31 cellular contexts compared by ENCODE assay signal in genomic region chr13:24651718-24652345, GRCh38. TPM values are rescaled to one million over a fixed set of nuclear protein-coding genes. Genes with fewer than 3 reads are reported as not detected.
DNase-seq lines count a peak whose midpoint lies in the region; ATAC-seq and TF ChIP-seq lines count a peak whose summit lies in the region.
"Had no signal": no experiment of that assay in that cellular context is flagged by ENCODE, and none has a peak within 500 bp of the region (broad histone marks: within the 10 kb centered on the region; RNA-seq: fewer than 3 reads in every experiment).

No MANE protein-coding gene starts in this region.

- H3K27me3 ChIP-seq in PC-9 (ENCODE audit: insufficient read depth, low read depth): no peaks in the 10 kb centered on the region
- H3K27me3 ChIP-seq: adrenal gland, BLaER1, body of pancreas, upper lobe of left lung had no signal

- CTCF ChIA-PET in PC-9 (lab: Charles Lee): no interaction called here

- BruUV-seq in PC-9 (replicated peaks; lab: Mats Ljungman, UMichigan): no TSS peak

- no peak overlapping the region for H3K4me3 ChIP-seq in PC-9
- H3K4me3 ChIP-seq: adrenal gland, BLaER1, body of pancreas, upper lobe of left lung had no signal

- TF ChIP-seq CTCF in PC-9 (conservative IDR thresholded peaks at IDR 0.05): no peak

- no peaks in the 10 kb centered on the region for H3K79me2 ChIP-seq in PC-9 (ENCODE audit: low read depth)

- peak overlapping the region; percentile 58 for H3K4me2 ChIP-seq in PC-9
- H3K4me2 ChIP-seq: BLaER1 had no signal

- H3F3A ChIP-seq in PC-9 (ENCODE audit: insufficient read depth, low read depth): no peaks in the 10 kb centered on the region

- H3K9me3 ChIP-seq in PC-9 (ENCODE audit: insufficient read depth, low read depth): no peaks in the 10 kb centered on the region
- H3K9me3 ChIP-seq: adrenal gland, BLaER1, body of pancreas, upper lobe of left lung had no signal

- ATAC-seq in GM19023 (IDR thresholded peaks at IDR 0.05; ENCODE audit: unreplicated experiment) (no peak), left ventricle myocardium superior (no peak)
- ATAC-seq: body of pancreas, left cardiac atrium, WTC11 had no signal

- H2AFZ ChIP-seq in PC-9: peak overlapping the region; percentile 68; the same call in 1 of the 2 replicates

- no peaks in the 10 kb centered on the region for H3K9me2 ChIP-seq in PC-9 (ENCODE audit: insufficient read depth)

- no peaks in the 10 kb centered on the region for H4K20me1 ChIP-seq in PC-9 (ENCODE audit: insufficient read depth)
- H4K20me1 ChIP-seq: BLaER1 had no signal

- peaks cover 29% of the 10 kb centered on the region for H3K4me1 ChIP-seq in PC-9 (replicated peaks; ENCODE audit: insufficient read depth)
- H3K4me1 ChIP-seq: adrenal gland, BLaER1 had no signal

- no peaks in the 10 kb centered on the region for H3K36me3 ChIP-seq in PC-9 (ENCODE audit: low read depth)
- H3K36me3 ChIP-seq: adrenal gland, BLaER1, upper lobe of left lung had no signal

- intact Hi-C loops in PC-9 (cut with micrococcal nuclease; ENCODE audit: unreplicated experiment) (no loop called here), posterior vena cava (cut with DNase I) (no loop called here), left ventricle myocardium superior (cut with micrococcal nuclease) (no loop called here)

- peak overlapping the region; percentile 48 for H3K27ac ChIP-seq in PC-9
- H3K27ac ChIP-seq: adrenal gland, BLaER1, body of pancreas, upper lobe of left lung had no signal

- POLR2A ChIA-PET in PC-9 (lab: Charles Lee; ENCODE audit: unreplicated experiment): no interaction called here

- DNase-seq in ELF-1 (ENCODE audit: low read depth, low spot score): peak; percentile 67
- peak; percentile 50 to 91 for DNase-seq in PC-9
- DNase-seq in kidney tubule cell (ENCODE audit: low spot score): peak; percentile 51
- peak; percentile 67 for DNase-seq in posterior vena cava (ENCODE audit: low spot score)
- DNase-seq in left ventricle myocardium superior: no peak
- no peak for DNase-seq in SW 1271 (lab: John Stamatoyannopoulos, UW)
- DNase-seq in activated CD4-positive, CD25-positive, alpha-beta regulatory T cell (lab: John Stamatoyannopoulos, UW): no peak
- DNase-seq: ACHN; activated naive CD4-positive, alpha-beta T cell treated with anti-CD3 and anti-CD28 coated beads for 36 hours; adrenal gland; body of pancreas; COR-L47; DMS79; GF-D8; HCEC 1CT; left cardiac atrium; naive B cell; NCI-H2081; NCI-H345; occipital lobe; retina; stimulated activated CD4-positive, alpha-beta T cell treated with anti-CD3 and anti-CD28 coated beads, Interleukin-2, amount 100 ng/mL, for 24 hours; T-helper 9 cell; upper lobe of left lung had no signal

RNA-seq across cellular contexts. Expression of gene ATP12A, which starts 28.4 kb away (rescaled TPM):
- total RNA-seq in PC-9 (2021) (0.09 TPM in 1 of 2 replicates, not detected in the other), posterior vena cava (not detected), left ventricle myocardium superior (not detected)
- total RNA-seq: endothelial cell of umbilical vein, HT1080, left cardiac atrium, MCF 10A, mesenteric fat pad had no signal

Comparison
In these comparisons a context has a peak if more than half of its experiments do, and no peak if none do; other contexts are left out.
1. DNase-seq: peak in ELF-1 (single experiment), PC-9 (2 of 2), kidney tubule cell (single experiment) and posterior vena cava (single experiment); none in left ventricle myocardium superior (single experiment), SW 1271 (0 of 2) and activated CD4-positive, CD25-positive, alpha-beta regulatory T cell (0 of 4).